In genomic region chr17:14310584-14310983, GRCh38 we compare ENCODE assay signal across 11 cellular contexts. TPM values are rescaled to one million over a fixed set of nuclear protein-coding genes. Genes with fewer than 3 reads are reported as not detected.
DNase-seq lines count a peak whose midpoint lies in the region; ATAC-seq lines count a peak whose summit lies in the region.
"Had no signal": no experiment of that assay in that cellular context is flagged by ENCODE, and none has a peak within 500 bp of the region (broad histone marks: within the 10 kb centered on the region; RNA-seq: fewer than 3 reads in every experiment).

No MANE protein-coding gene starts in this region.

- peak; percentile 50 for DNase-seq in activated CD8-positive, alpha-beta memory T cell treated with anti-CD3 and anti-CD28 coated beads for 24 hours
- DNase-seq in activated CD8-positive, alpha-beta memory T cell treated with anti-CD3 and anti-CD28 coated beads, Interleukin-2, amount 50 U/mL, for 4 hours: no peak
- DNase-seq in RPMI7951 (ENCODE audit: low read depth) (peak; percentile 36), left cardiac atrium (peak; percentile 39), trophoblast cell (no peak), NCI-H2081 (lab: John Stamatoyannopoulos, UW) (no peak), NCI-H510A treated with DMSO at 0.1 percent for 48 hours (lab: John Stamatoyannopoulos, UW) (no peak)
- no peak for DNase-seq in stimulated activated CD4-positive, alpha-beta T cell treated with anti-CD3 and anti-CD28 coated beads, Interleukin-12 subunit alpha, Interleukin-12 subunit beta, amount 100 ng/mL, for 4 hours
- DNase-seq: activated naive CD4-positive, alpha-beta T cell treated with anti-CD3 and anti-CD28 coated beads for 36 hours; NCI-H2081 treated with DMSO at 0.1 percent for 48 hours; PC-9 had no signal

- H3K27me3 ChIP-seq in trophoblast cell (ENCODE audit: insufficient read depth, low read length): no peaks in the 10 kb centered on the region

- H2AFZ ChIP-seq in trophoblast cell (ENCODE audit: insufficient read depth, low read length, poor library complexity): no peak overlapping the region
- H2AFZ ChIP-seq: PC-9 had no signal

- no peak overlapping the region for H3K4me3 ChIP-seq in trophoblast cell (ENCODE audit: low read depth, low read length)
- H3K4me3 ChIP-seq: PC-9 had no signal

- no peak overlapping the region for H3K27ac ChIP-seq in trophoblast cell (ENCODE audit: low read depth, low read length)
- H3K27ac ChIP-seq: PC-9 had no signal

- H3K4me1 ChIP-seq in trophoblast cell (ENCODE audit: control insufficient read depth in 1 of 2, insufficient read depth in 2 of 2, low read length in 2 of 2): peaks cover 6 to 14% of the 10 kb centered on the region in 2 experiments

- H3K79me1 ChIP-seq in trophoblast cell (ENCODE audit: low read length): peaks cover 6% of the 10 kb centered on the region

- no peak overlapping the region for H4K8ac ChIP-seq in trophoblast cell (ENCODE audit: low read depth, low read length)

- no peak overlapping the region for H3K23ac ChIP-seq in trophoblast cell (ENCODE audit: low read length)

- H3K79me2 ChIP-seq in trophoblast cell (ENCODE audit: control insufficient read depth, insufficient read depth, low read length, poor library complexity): peaks cover 5% of the 10 kb centered on the region

- no peak overlapping the region for H4K91ac ChIP-seq in trophoblast cell (ENCODE audit: low read depth, low read length)

- no peak overlapping the region for H2BK12ac ChIP-seq in trophoblast cell (ENCODE audit: low read length)

- H3K4me2 ChIP-seq in trophoblast cell (ENCODE audit: low read length): peak overlapping the region; percentile 86
- H3K4me2 ChIP-seq: PC-9 had no signal

- peaks cover 0 to 3% of the 10 kb centered on the region in 2 experiments for H3K36me3 ChIP-seq in trophoblast cell (ENCODE audit: control insufficient read depth in 1 of 2, insufficient read depth in 2 of 2, low read length in 2 of 2)

- WGBS in trophoblast cell (ENCODE audit: extremely low coverage, insufficient coverage, insufficient read length): no CpG with 5 or more reads among the region's 7 CpGs

- no peak overlapping the region for H3K9ac ChIP-seq in trophoblast cell (ENCODE audit: low read length)

- intact Hi-C loops in left cardiac atrium (cut with DNase I): no loop called here

- no peak overlapping the region for H3K18ac ChIP-seq in trophoblast cell (ENCODE audit: low read length)

- H3K9me3 ChIP-seq in trophoblast cell (ENCODE audit: insufficient read depth, low read depth, low read length): no peaks in the 10 kb centered on the region

- no peak overlapping the region for H2BK5ac ChIP-seq in trophoblast cell (ENCODE audit: low read depth, low read length, poor library complexity)

- H3K14ac ChIP-seq in trophoblast cell (ENCODE audit: low read length): no peak overlapping the region

- no peak overlapping the region for H4K12ac ChIP-seq in trophoblast cell (ENCODE audit: low read depth, low read length)

- no peak overlapping the region for H3K4ac ChIP-seq in trophoblast cell (ENCODE audit: low read depth, low read length)

- no peak overlapping the region for H2AK5ac ChIP-seq in trophoblast cell (ENCODE audit: low read length)

- ATAC-seq in left cardiac atrium: no peak

- no peak overlapping the region for H2BK120ac ChIP-seq in trophoblast cell (ENCODE audit: insufficient read depth, low read length, poor library complexity)

RNA-seq across cellular contexts. Expression of gene HS3ST3B1, which starts 9.7 kb away (rescaled TPM):
- total RNA-seq in RPMI7951 (2014; rRNA removed; shearing (Covaris generic)): 0.88 and 1.2 TPM in 2 replicates
- 1 to 10 TPM in 1 of 2 donors, under 1 TPM in 1; 0.82 to 1.3 TPM for total RNA-seq in left cardiac atrium
- polyA plus RNA-seq in trophoblast cell (2013): 8.0 and 9.1 TPM in 2 replicates
- total RNA-seq: PC-9 had no signal

Comparison
In these comparisons a context has a peak if more than half of its experiments do, and no peak if none do; other contexts are left out.
1. DNase-seq: peak in activated CD8-positive, alpha-beta memory T cell treated with anti-CD3 and anti-CD28 coated beads for 24 hours (single experiment), RPMI7951 (single experiment) and left cardiac atrium (single experiment); none in activated CD8-positive, alpha-beta memory T cell treated with anti-CD3 and anti-CD28 coated beads, Interleukin-2, amount 50 U/mL, for 4 hours (single experiment), trophoblast cell (0 of 2), NCI-H2081 (0 of 2), NCI-H510A treated with DMSO at 0.1 percent for 48 hours (single experiment) and stimulated activated CD4-positive, alpha-beta T cell treated with anti-CD3 and anti-CD28 coated beads, Interleukin-12 subunit alpha, Interleukin-12 subunit beta, amount 100 ng/mL, for 4 hours (single experiment).